Comparison of ENCODE assay signal across 14 cellular contexts in genomic region chr1:25889470-25889869, GRCh38. TPM values are rescaled to one million over a fixed set of nuclear protein-coding genes. Genes with fewer than 3 reads are reported as not detected.
DNase-seq lines count a peak whose midpoint lies in the region; TF ChIP-seq lines count a peak whose summit lies in the region.
"Had no signal": no experiment of that assay in that cellular context is flagged by ENCODE, and none has a peak within 500 bp of the region (broad histone marks: within the 10 kb centered on the region; RNA-seq: fewer than 3 reads in every experiment).

No MANE protein-coding gene starts in this region.

- H3K36me3 ChIP-seq in stomach = no peaks in the 10 kb centered on the region
- H3K36me3 ChIP-seq: ascending aorta, heart left ventricle had no signal

- H3K27ac ChIP-seq in RWPE1 = peak overlapping the region; percentile 99
- H3K27ac ChIP-seq in stomach = peak overlapping the region; percentile 78 to 85 (median 81)
- H3K27ac ChIP-seq: ascending aorta, heart left ventricle had no signal

- 53 to 66% (median 61%) methylated on average over 3 of the region's 3 CpGs for WGBS in stomach, 5 donors

- CTCF ChIA-PET in RWPE1 (lab: Yijun Ruan, JAX) = interaction anchor here (0.6 kb wide), 1 partner anchor 247 kb away, joined by 3 read pairs; no protein-coding TSS in a partner anchor

- TF ChIP-seq POLR2A in stomach (IDR thresholded peaks at IDR 0.05) = no peak

- H3K27me3 ChIP-seq in stomach = no peaks in the 10 kb centered on the region
- H3K27me3 ChIP-seq: ascending aorta, heart left ventricle had no signal

- peaks cover 42 to 47% (median 44%) of the 10 kb centered on the region in 4 donors for H3K4me1 ChIP-seq in stomach

- TF ChIP-seq CTCF in RWPE1 (conservative IDR thresholded peaks at IDR 0.05; ENCODE audit: low read depth) (no peak), fibroblast of mammary gland (conservative IDR thresholded peaks at IDR 0.05; ENCODE audit: control insufficient read depth, insufficient read depth, low read depth, low read length) (peak; percentile 11), stomach (IDR thresholded peaks at IDR 0.05) (no peak)

- POLR2A ChIA-PET in RWPE1 (lab: Yijun Ruan, JAX; ENCODE audit: low non-redundant PET) = interaction anchor here (0.6 to 4.3 kb wide), 2 partner anchors 11 to 14 kb away, joined by 13 to 18 read pairs; partner anchors contain the start of gene PAQR7

- no peaks in the 10 kb centered on the region for H3K9me3 ChIP-seq in stomach
- H3K9me3 ChIP-seq: ascending aorta, heart left ventricle had no signal

- intact Hi-C loops in stomach (cut with DNase I; ENCODE audit: low total_unique reads) = no loop called here

- TF ChIP-seq EP300 in stomach (IDR thresholded peaks at IDR 0.05) = no peak

- H3K4me3 ChIP-seq in fibroblast of mammary gland (ENCODE audit: control insufficient read depth, low read depth, low read length) (no peak overlapping the region), stomach (no peak overlapping the region)
- H3K4me3 ChIP-seq: ascending aorta, heart left ventricle had no signal

- DNase-seq in NCI-H2081 (lab: John Stamatoyannopoulos, UW) = peak; percentile 50 to 78
- no peak for DNase-seq in NCI-H2081 treated with DMSO at 0.1 percent for 48 hours (lab: John Stamatoyannopoulos, UW)
- no peak for DNase-seq in RWPE1 (ENCODE audit: low spot score)
- peak; percentile 16 for DNase-seq in fibroblast of mammary gland (ENCODE audit: low read depth)
- DNase-seq in stomach = no peak
- no peak for DNase-seq in activated CD4-positive, CD25-positive, alpha-beta regulatory T cell (lab: John Stamatoyannopoulos, UW)
- no peak for DNase-seq in A172 (ENCODE audit: low spot score)
- DNase-seq in inferior parietal cortex (ENCODE audit: extremely low spot score) = no peak
- DNase-seq: activated CD8-positive, alpha-beta T cell treated with anti-CD3 and anti-CD28 coated beads, Interleukin-2, amount 10 ng/mL, durations not matched to agents 7 days and 5 days; heart left ventricle; naive B cell; Right ventricle myocardium superior; stimulated activated CD4-positive, alpha-beta T cell treated with anti-CD3 and anti-CD28 coated beads, Interleukin-2, amount 100 ng/mL, for 48 hours had no signal

RNA-seq across cellular contexts. Expression of gene PAQR7, which starts 14.0 kb away (rescaled TPM):
- total RNA-seq in stomach = 1 to 10 TPM; 1.8 to 9.9 (median 5.3) TPM
- polyA plus RNA-seq in stomach = 10 to 100 TPM in 1 of 3 donors, 1 to 10 TPM in 2; 4.3 to 10.5 (median 5.4) TPM
- 0.19 and 1.1 TPM in 2 replicates for total RNA-seq in A172 (2014; rRNA removed; shearing (Covaris generic))

RNA-seq across cellular contexts. Expression of gene STMN1, which starts 16.7 kb away (rescaled TPM):
- total RNA-seq in stomach = 10 to 100 TPM; 25.9 to 74.2 (median 44.6) TPM
- 100 to 1,000 TPM in 2 of 3 donors, 10 to 100 TPM in 1; 79.0 to 109 (median 108) TPM for polyA plus RNA-seq in stomach
- total RNA-seq in A172 (2014; rRNA removed; shearing (Covaris generic)) = 222 and 346 TPM in 2 replicates

RNA-seq across cellular contexts. Expression of gene AUNIP, which starts 30.2 kb away (rescaled TPM):
- 1 to 10 TPM in 1 of 5 donors, under 1 TPM in 1, not detected in 3; 0.87 to 2.8 TPM for total RNA-seq in stomach
- polyA plus RNA-seq in stomach = 1 to 10 TPM in 1 of 3 donors, under 1 TPM in 2; 0.68 to 1.5 (median 1.00) TPM
- total RNA-seq in A172 (2014; rRNA removed; shearing (Covaris generic)) = 4.8 and 4.9 TPM in 2 replicates
- total RNA-seq: ascending aorta had no signal

Comparison
In these comparisons a context has a peak if more than half of its experiments do, and no peak if none do; other contexts are left out.
1. DNase-seq: peak in NCI-H2081 (2 of 2) and fibroblast of mammary gland (single experiment); none in NCI-H2081 treated with DMSO at 0.1 percent for 48 hours (single experiment), RWPE1 (single experiment), stomach (single experiment), activated CD4-positive, CD25-positive, alpha-beta regulatory T cell (0 of 4), A172 (single experiment) and inferior parietal cortex (single experiment).